ENCODE assay signal across 27 cellular contexts in the genomic region with DNA sequence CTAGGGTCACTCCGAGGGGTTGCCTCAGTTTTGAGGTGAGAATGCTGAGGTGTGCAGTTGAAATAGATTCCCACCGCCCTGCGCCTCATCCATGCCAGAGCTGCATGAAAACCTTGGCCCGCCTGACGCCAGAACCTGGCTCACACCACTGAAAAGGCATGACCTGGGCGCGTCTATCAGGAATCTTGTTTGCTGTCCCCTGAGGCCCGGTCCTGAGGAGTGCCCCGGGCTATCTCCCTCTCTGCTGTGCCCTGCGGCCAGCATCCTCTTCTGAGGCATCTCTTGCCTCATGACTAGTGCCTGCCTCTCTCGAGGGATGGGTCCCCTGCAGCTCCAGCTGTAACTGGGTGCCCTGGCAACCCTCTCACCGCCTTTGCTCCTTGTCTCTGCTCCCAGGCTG.
"Had no signal": no experiment of that assay in that cellular context is flagged by ENCODE, and none has a peak within 500 bp of the region (broad histone marks: within the 10 kb centered on the region; RNA-seq: fewer than 3 reads in every experiment).

No MANE protein-coding gene starts in this region.

- H3K27me3 ChIP-seq: ovary, right lobe of liver, tibial nerve, upper lobe of right lung, uterus had no signal

- ATAC-seq: effector memory CD8-positive, alpha-beta T cell; left colon; left ventricle myocardium superior; lower lobe of right lung; right lobe of liver; stimulated activated naive B cell treated with anti-CD40 and anti-IgM and Interleukin-4, amounts not matched to agents 10 μg/mL and 1 μg/mL and 100 μg/mL, for 72 hours; upper lobe of right lung had no signal

- H3K9me3 Mint-ChIP-seq: effector memory CD8-positive, alpha-beta T cell; immature natural killer cell; memory B cell; naive B cell; nephron progenitor cell; stimulated activated naive B cell treated with anti-CD40 and anti-IgM and Interleukin-4, amounts not matched to agents 10 μg/mL and 1 μg/mL and 100 μg/mL, for 72 hours; stimulated activated naive CD8-positive, alpha-beta T cell treated with anti-CD3 and anti-CD28 coated beads, Interleukin-15, Interleukin-2, amounts not matched to agents 100 ng/mL and 50 ng/mL, for 24 hours had no signal

- H3K4me1 Mint-ChIP-seq: immature natural killer cell, memory B cell, naive B cell, nephron progenitor cell had no signal

- H3K27ac Mint-ChIP-seq: effector memory CD8-positive, alpha-beta T cell; memory B cell; nephron progenitor cell; stimulated activated naive B cell treated with anti-CD40 and anti-IgM and Interleukin-4, amounts not matched to agents 10 μg/mL and 1 μg/mL and 100 μg/mL, for 72 hours; stimulated activated naive CD8-positive, alpha-beta T cell treated with anti-CD3 and anti-CD28 coated beads, Interleukin-15, Interleukin-2, amounts not matched to agents 100 ng/mL and 50 ng/mL, for 24 hours had no signal

- H3K36me3 ChIP-seq: uterus had no signal

- H3K27ac ChIP-seq: coronary artery, lower lobe of right lung, ovary, right lobe of liver, thoracic aorta, tibial nerve, upper lobe of right lung, uterus had no signal

- H3K9me3 ChIP-seq: lower lobe of right lung, ovary, right lobe of liver, thoracic aorta, tibial nerve, upper lobe of right lung, uterus had no signal

- DNase-seq: dermis blood vessel endothelial cell; effector memory CD8-positive, alpha-beta T cell; hypothalamus; immature natural killer cell; islet precursor cell; kidney glomerular epithelial cell; left colon; left ventricle myocardium superior; lower lobe of right lung; naive B cell; nephron progenitor cell; nucleus accumbens; ovary; posterior cingulate gyrus; retina; right lobe of liver; small intestine; stimulated activated CD4-positive, alpha-beta T cell treated with anti-CD3 and anti-CD28 coated beads, Interleukin-15, amount 100 ng/mL, for 24 hours; stimulated activated CD4-positive, alpha-beta T cell treated with anti-CD3 and anti-CD28 coated beads, Interleukin-2, amount 100 ng/mL, for 48 hours; stimulated activated naive B cell treated with anti-CD40 and anti-IgM and Interleukin-4, amounts not matched to agents 10 μg/mL and 1 μg/mL and 100 μg/mL, for 72 hours; upper lobe of right lung; uterus had no signal

- H3K4me1 ChIP-seq: lower lobe of right lung, right lobe of liver, tibial nerve, upper lobe of right lung, uterus had no signal

- H3K4me3 Mint-ChIP-seq: effector memory CD8-positive, alpha-beta T cell; immature natural killer cell; memory B cell; naive B cell; nephron progenitor cell; stimulated activated naive B cell treated with anti-CD40 and anti-IgM and Interleukin-4, amounts not matched to agents 10 μg/mL and 1 μg/mL and 100 μg/mL, for 72 hours; stimulated activated naive CD8-positive, alpha-beta T cell treated with anti-CD3 and anti-CD28 coated beads, Interleukin-15, Interleukin-2, amounts not matched to agents 100 ng/mL and 50 ng/mL, for 24 hours had no signal

- H3K27me3 Mint-ChIP-seq: effector memory CD8-positive, alpha-beta T cell; memory B cell; naive B cell; stimulated activated naive B cell treated with anti-CD40 and anti-IgM and Interleukin-4, amounts not matched to agents 10 μg/mL and 1 μg/mL and 100 μg/mL, for 72 hours; stimulated activated naive CD8-positive, alpha-beta T cell treated with anti-CD3 and anti-CD28 coated beads, Interleukin-15, Interleukin-2, amounts not matched to agents 100 ng/mL and 50 ng/mL, for 24 hours had no signal

- H3K4me3 ChIP-seq: coronary artery, lower lobe of right lung, ovary, right lobe of liver, thoracic aorta, tibial nerve, upper lobe of right lung, uterus had no signal
